Comparison of ENCODE assay signal across 23 cellular contexts in genomic region chr18:58452392-58453166, GRCh38.
A peak's percentile ranks its signal among the peaks of the same experiment; 100 is the strongest.
DNase-seq lines count a peak whose midpoint lies in the region; ATAC-seq, FAIRE-seq and TF ChIP-seq lines count a peak whose summit lies in the region.
"Had no signal": no experiment of that assay in that cellular context is flagged by ENCODE, and none has a peak within 500 bp of the region (broad histone marks: within the 10 kb centered on the region; RNA-seq: fewer than 3 reads in every experiment).

No MANE protein-coding gene starts in this region.

- no peaks in the 10 kb centered on the region for H3K27me3 Mint-ChIP-seq in Calu3 (ENCODE audit: unreplicated experiment)

- H3K4me3 ChIP-seq in H1 (ENCODE audit: extremely low read depth in 1 of 4, insufficient read depth in 2 of 4, low read depth in 3 of 4, low read length in 4 of 4) (no peak overlapping the region), liver (ENCODE audit: low read depth in 1 of 3, low read length in 3 of 3) (no peak overlapping the region)
- H3K4me3 ChIP-seq: GM23248, Peyer's patch had no signal

- WGBS in H1 (ENCODE audit: extremely low coverage in 1 of 2, insufficient coverage in 1 of 2, insufficient read length in 1 of 2, insufficient replicate concordance in 2 of 2, low coverage in 1 of 2, low lambda C conversion rate in 2 of 2, missing lambda C conversion rate in 1 of 2), 2 experiments = 81% methylated on average over 11 of the region's 11 CpGs; no CpG with 5 or more reads in 1 of the 2 experiments
- 33% methylated on average over 11 of the region's 11 CpGs for WGBS in liver

- H3K27me3 ChIP-seq in H1 (replicated peaks in 1 of 4; ENCODE audit: control insufficient read depth in 3 of 4, extremely low read depth in 1 of 4, insufficient read depth in 3 of 4, low read length in 3 of 4) = no peaks in the 10 kb centered on the region
- H3K27me3 ChIP-seq in liver (ENCODE audit: control insufficient read depth in 4 of 4, insufficient read depth in 4 of 4, low read length in 3 of 4) = no peaks in the 10 kb centered on the region
- H3K27me3 ChIP-seq: Peyer's patch had no signal

- ATAC-seq in HG02588 (IDR thresholded peaks at IDR 0.05; ENCODE audit: unreplicated experiment) = no peak
- ATAC-seq in HG02970 (IDR thresholded peaks at IDR 0.05; ENCODE audit: low FRiP score, unreplicated experiment) = no peak
- ATAC-seq: SK-N-SH treated with all-trans-retinoic acid at 6 μM for 48 hours had no signal

- H3K36me3 ChIP-seq in H1 (ENCODE audit: control insufficient read depth in 2 of 4, insufficient read depth in 4 of 4, low read length in 3 of 4) = no peaks in the 10 kb centered on the region
- peaks cover 0 to 17% (median 3%) of the 10 kb centered on the region in 4 donors for H3K36me3 ChIP-seq in liver (ENCODE audit: control insufficient read depth in 4 of 4, insufficient read depth in 3 of 4, low read depth in 1 of 4, low read length in 3 of 4)
- H3K36me3 ChIP-seq: Peyer's patch had no signal

- DNase-seq in G401 (ENCODE audit: low spot score) (peak; percentile 30), M059J (ENCODE audit: low read depth) (peak; percentile 16), H1 (ENCODE audit: low read depth in 1 of 2, low spot score in 2 of 2) (no peak), Calu3 (no peak), posterior vena cava (ENCODE audit: low spot score) (no peak)
- DNase-seq: CD4-positive, CD25-positive, alpha-beta regulatory T cell; DMS53; GM23248; Kasumi-1; MV-4-11; NCI-H187 treated with DMSO at 0.1 percent for 48 hours; NCI-H2171; NCI-H510A; NCI-H82; Peyer's patch; SHP77; T-helper 1 cell had no signal

- BruUV-seq in Calu3 (replicated peaks; lab: Mats Ljungman, UMichigan) = no TSS peak

- no peak overlapping the region for H2BK5ac ChIP-seq in H1 (ENCODE audit: low read depth, low read length)

- no peak overlapping the region for H3K14ac ChIP-seq in H1 (ENCODE audit: insufficient read length)

- no peak overlapping the region for H3K27ac ChIP-seq in H1 (ENCODE audit: low read depth, low read length)
- H3K27ac ChIP-seq in liver (ENCODE audit: low read depth in 1 of 2, low read length in 2 of 2) = peak overlapping the region; percentile 90 to 91
- H3K27ac ChIP-seq: GM23248, Peyer's patch had no signal

- H3K9me3 ChIP-seq in H1 (ENCODE audit: insufficient read depth in 2 of 2, low read depth in 1 of 2, low read length in 1 of 2) = no peaks in the 10 kb centered on the region; a peak in 1 of 4 replicates
- H3K9me3 ChIP-seq in liver (ENCODE audit: control insufficient read depth in 4 of 4, low read length in 3 of 4) = no peaks in the 10 kb centered on the region
- H3K9me3 ChIP-seq: Caco-2, Peyer's patch had no signal

- H3K79me1 ChIP-seq in H1 (ENCODE audit: low read depth, low read length) = no peaks in the 10 kb centered on the region

- H3K9ac ChIP-seq in H1 (replicated peaks in 1 of 4; ENCODE audit: extremely low read depth in 1 of 4, low read depth in 3 of 4, low read length in 3 of 4) (no peak overlapping the region), liver (ENCODE audit: low read depth in 1 of 2, low read length in 2 of 2) (no peak overlapping the region)
- H3K9ac ChIP-seq: GM23248 had no signal

- H3K4me1 ChIP-seq in H1 (replicated peaks in 1 of 4; ENCODE audit: control insufficient read depth in 3 of 4, insufficient read depth in 4 of 4, low read length in 3 of 4) (peaks cover under 1 to 3% (median 2%) of the 10 kb centered on the region in 4 experiments; a peak in 2 of 7 replicates), liver (ENCODE audit: control insufficient read depth in 4 of 4, insufficient read depth in 4 of 4, low read length in 3 of 4) (peaks cover 0 to 22% (median 16%) of the 10 kb centered on the region in 4 donors)

- CTCF ChIA-PET in H1 (lab: Charles Lee; ENCODE audit: partially characterized antibody) (interaction anchor here (0.5 to 3.6 kb wide), 3 partner anchors 8 to 311 kb away, joined by 3 to 17 read pairs (median 4); no protein-coding TSS in a partner anchor), Calu3 (lab: Charles Lee) (no interaction called here)

- TF ChIP-seq RAD21 in H1 (IDR thresholded peaks at IDR 0.05 in 1 of 2, conservative IDR thresholded peaks at IDR 0.05 in 1 of 2; ENCODE audit: low read depth in 2 of 2, low read length in 2 of 2) (peak; percentile 26; a peak in 1 of 4 replicates), liver (IDR thresholded peaks at IDR 0.05) (peak; percentile 40 to 59)

- in situ Hi-C loops in G401 (cut with HindIII; ENCODE audit: low sequenced_read_pairs) = no loop called here

- H2AFZ ChIP-seq in H1 (ENCODE audit: low read length) = no peak overlapping the region
- H2AFZ ChIP-seq: GM23248 had no signal

- no peak overlapping the region for H2BK20ac ChIP-seq in H1 (ENCODE audit: low read length)

- no peak overlapping the region for H3K23ac ChIP-seq in H1 (ENCODE audit: insufficient read length)

- no peaks in the 10 kb centered on the region for H3K79me2 ChIP-seq in H1 (ENCODE audit: control insufficient read depth in 1 of 2, insufficient read depth in 2 of 2, low read length in 2 of 2)

- no peak for TF ChIP-seq POLR2A in H1 (IDR thresholded peaks at IDR 0.05; ENCODE audit: control extremely low read depth in 1 of 2, low read depth in 2 of 2, low read length in 2 of 2)

- H3K18ac ChIP-seq in H1 (ENCODE audit: extremely low read depth, low read length) = no peak overlapping the region

- no peak overlapping the region for H3K4me2 ChIP-seq in H1 (ENCODE audit: insufficient read depth in 1 of 2, low read depth in 2 of 2, low read length in 2 of 2)

- TF ChIP-seq EP300 in H1 (IDR thresholded peaks at IDR 0.05; ENCODE audit: borderline replicate concordance in 1 of 2, low read depth in 2 of 2, low read length in 2 of 2) = no peak

- no peaks in the 10 kb centered on the region for H4K20me1 ChIP-seq in H1 (replicated peaks in 1 of 2; ENCODE audit: control insufficient read depth in 1 of 2, insufficient read depth in 2 of 2, low read length in 2 of 2)

- H3K4me3 Mint-ChIP-seq in Calu3 (ENCODE audit: low read depth, unreplicated experiment) = no peak overlapping the region
- H3K4me3 Mint-ChIP-seq: B cell; CD4-positive, CD25-positive, alpha-beta regulatory T cell had no signal

- H3K4me1 Mint-ChIP-seq in Calu3 (ENCODE audit: low read depth, unreplicated experiment) = peaks cover 13% of the 10 kb centered on the region
- H3K4me1 Mint-ChIP-seq: B cell; CD4-positive, CD25-positive, alpha-beta regulatory T cell had no signal

- H2BK120ac ChIP-seq in H1 (replicated peaks; ENCODE audit: low read depth, low read length) = no peak overlapping the region

- no peak overlapping the region for H3K56ac ChIP-seq in H1 (replicated peaks; ENCODE audit: insufficient read length, low read depth, low read length)

- intact Hi-C loops in Calu3 (cut with micrococcal nuclease; ENCODE audit: unreplicated experiment) (no loop called here), posterior vena cava (cut with DNase I) (no loop called here)

- H2AK5ac ChIP-seq in H1 (ENCODE audit: low read depth, low read length) = no peak overlapping the region

- H2BK12ac ChIP-seq in H1 (ENCODE audit: low read depth, low read length) = no peak overlapping the region

- POLR2A ChIA-PET in H1 (lab: Charles Lee; ENCODE audit: partially characterized antibody) = no interaction called here

- H2BK15ac ChIP-seq in H1 (ENCODE audit: low read length) = no peak overlapping the region

- no peak overlapping the region for H4K5ac ChIP-seq in H1 (ENCODE audit: insufficient read length, low read depth, low read length)

- FAIRE-seq in H1 (lab: Jason Lieb, UNC) = no peak

- H3K36me3 Mint-ChIP-seq in Calu3 (ENCODE audit: insufficient read depth, unreplicated experiment) = no peaks in the 10 kb centered on the region
- H3K36me3 Mint-ChIP-seq: CD4-positive, CD25-positive, alpha-beta regulatory T cell had no signal

- H3K27ac Mint-ChIP-seq in Calu3 (ENCODE audit: unreplicated experiment) = no peak overlapping the region
- H3K27ac Mint-ChIP-seq: B cell; CD4-positive, CD25-positive, alpha-beta regulatory T cell had no signal

- H4K8ac ChIP-seq in H1 (ENCODE audit: extremely low read depth, insufficient read depth, low read length) = no peak overlapping the region

- no peaks in the 10 kb centered on the region for H3K9me3 Mint-ChIP-seq in Calu3 (ENCODE audit: low read depth, unreplicated experiment)
- H3K9me3 Mint-ChIP-seq: CD4-positive, CD25-positive, alpha-beta regulatory T cell had no signal

- no peaks in the 10 kb centered on the region for H3K23me2 ChIP-seq in H1 (ENCODE audit: low read depth, low read length)

- H4K91ac ChIP-seq in H1 (replicated peaks; ENCODE audit: insufficient read length, low read length) = no peak overlapping the region

- H3K4ac ChIP-seq in H1 (replicated peaks; ENCODE audit: insufficient read length, low read depth, low read length) = no peak overlapping the region

- TF ChIP-seq CTCF in H1 (IDR thresholded peaks at IDR 0.05; ENCODE audit: control extremely low read depth in 1 of 3, insufficient read depth in 1 of 3, low read depth in 1 of 3, low read length in 3 of 3) = no peak; a peak in 1 of 4 replicates
- no peak for TF ChIP-seq CTCF in liver (IDR thresholded peaks at IDR 0.05; ENCODE audit: low read depth, low read length, missing input control)
- no peak for TF ChIP-seq CTCF in Calu3 (IDR thresholded peaks at IDR 0.05; ENCODE audit: unreplicated experiment)

TF ChIP-seq in H1, 55 proteins besides CTCF, POLR2A, EP300 and RAD21:
- no peak for TF ChIP-seq NRF1 (IDR thresholded peaks at IDR 0.05; ENCODE audit: low read depth, low read length)
- no peak for TF ChIP-seq JUND (IDR thresholded peaks at IDR 0.05; ENCODE audit: low read length)
- TF ChIP-seq SUZ12 (IDR thresholded peaks at IDR 0.05; ENCODE audit: low read length) = no peak
- TF ChIP-seq SP2 (IDR thresholded peaks at IDR 0.05; ENCODE audit: low read length) = no peak
- TF ChIP-seq BACH1 (IDR thresholded peaks at IDR 0.05; ENCODE audit: low read length) = no peak
- no peak for TF ChIP-seq NANOG (IDR thresholded peaks at IDR 0.05; ENCODE audit: insufficient read depth, low read depth, low read length, poor library complexity, severe bottlenecking)

TF ChIP-seq in liver, 16 proteins besides CTCF, POLR2A, EP300 and RAD21 (continues in another document):
- peak; percentile 2 for TF ChIP-seq SP1 (IDR thresholded peaks at IDR 0.05)
- TF ChIP-seq HNF4G (IDR thresholded peaks at IDR 0.05) = no peak
- TF ChIP-seq YY1 (IDR thresholded peaks at IDR 0.05) = no peak
- peak; percentile 30 for TF ChIP-seq MAX (IDR thresholded peaks at IDR 0.05)
- TF ChIP-seq RXRA (IDR thresholded peaks at IDR 0.05) = peak; percentile 2 to 66
- peak; percentile 59 for TF ChIP-seq NR2F2 (IDR thresholded peaks at IDR 0.05)
- no peak for TF ChIP-seq ATF3 (IDR thresholded peaks at IDR 0.05)
- TF ChIP-seq TAF1 (conservative IDR thresholded peaks at IDR 0.05) = no peak

Comparison
In these comparisons a context has a peak if more than half of its experiments do, and no peak if none do; other contexts are left out.
1. DNase-seq: peak in G401 (single experiment) and M059J (single experiment); none in H1 (0 of 2), Calu3 (single experiment) and posterior vena cava (single experiment).